In the genomic region with DNA sequence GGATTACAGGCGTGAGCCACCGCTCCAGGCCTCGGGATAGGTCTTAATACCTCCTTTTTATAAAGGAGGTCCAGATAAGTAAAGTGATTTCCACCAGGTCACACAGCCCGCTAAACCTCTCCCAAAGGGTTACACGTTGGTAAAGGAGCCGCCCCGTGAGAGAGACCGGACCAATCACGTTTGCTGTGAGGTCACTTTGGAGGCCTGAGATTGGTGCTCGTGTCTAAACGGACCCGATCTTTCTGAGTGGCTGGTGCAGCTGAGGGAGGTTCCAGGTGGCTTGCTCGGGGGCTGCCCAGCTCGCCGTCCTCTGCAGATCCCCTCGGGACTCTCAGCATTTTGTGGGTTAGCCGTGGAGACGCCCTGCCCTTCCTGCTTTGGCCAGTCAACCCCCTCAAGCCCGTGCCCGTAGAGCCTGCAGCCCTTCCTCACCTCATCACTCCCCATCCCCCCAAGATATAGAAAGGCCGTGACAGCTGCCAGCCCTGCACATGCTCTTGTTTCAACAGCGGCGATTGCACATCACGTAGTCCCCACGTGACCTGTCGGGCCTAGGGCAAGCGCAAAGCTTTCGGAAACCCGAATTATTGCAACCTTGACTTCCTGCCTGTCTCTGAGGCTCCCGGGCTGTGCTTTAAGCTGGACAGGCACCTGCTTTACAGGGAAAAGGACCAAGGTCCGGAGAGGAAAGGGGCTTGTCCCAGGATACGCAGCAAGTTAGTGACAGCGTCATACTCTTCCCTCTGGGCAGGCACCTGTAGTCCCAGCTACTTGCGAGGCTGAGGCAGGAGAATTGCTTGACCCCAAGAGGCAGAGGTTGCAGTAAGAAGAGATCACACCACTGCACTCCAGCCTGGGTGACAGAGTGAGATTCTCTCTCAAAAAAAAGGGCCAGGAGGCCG, we compare ENCODE assay signal across 9 cellular contexts. TPM values are rescaled to one million over a fixed set of nuclear protein-coding genes. Genes with fewer than 3 reads are reported as not detected.
DNase-seq lines count a peak whose midpoint lies in the region; ATAC-seq and TF ChIP-seq lines count a peak whose summit lies in the region.
"Had no signal": no experiment of that assay in that cellular context is flagged by ENCODE, and none has a peak within 500 bp of the region (broad histone marks: within the 10 kb centered on the region; RNA-seq: fewer than 3 reads in every experiment).

No MANE protein-coding gene starts in this region.

- no peaks in the 10 kb centered on the region for H3K9me3 Mint-ChIP-seq in CD8-positive, alpha-beta T cell
- peaks cover under 1% of the 10 kb centered on the region for H3K9me3 Mint-ChIP-seq in nephron progenitor cell

- TF ChIP-seq CTCF in CD8-positive, alpha-beta T cell (IDR thresholded peaks at IDR 0.05), result no peak
- TF ChIP-seq CTCF in foreskin fibroblast (IDR thresholded peaks at IDR 0.05; ENCODE audit: low read depth, low read length), result no peak
- TF ChIP-seq CTCF in nephron progenitor cell (IDR thresholded peaks at IDR 0.05), result no peak

- H3K36me3 Mint-ChIP-seq in CD8-positive, alpha-beta T cell, result no peaks in the 10 kb centered on the region
- peaks cover under 1% of the 10 kb centered on the region for H3K36me3 Mint-ChIP-seq in nephron progenitor cell (ENCODE audit: low read depth)

- H3K36me3 ChIP-seq in CD8-positive, alpha-beta T cell (ENCODE audit: insufficient read depth, low read length), result no peaks in the 10 kb centered on the region

- H3K4me1 ChIP-seq in CD8-positive, alpha-beta T cell (ENCODE audit: insufficient read depth, low read length), result peaks cover 11% of the 10 kb centered on the region

- ATAC-seq in CD8-positive, alpha-beta T cell, result peak; percentile 93
- peak; percentile 85 for ATAC-seq in GM21381 (IDR thresholded peaks at IDR 0.05; ENCODE audit: unreplicated experiment)
- peak; percentile 93 for ATAC-seq in stimulated activated naive CD8-positive, alpha-beta T cell treated with anti-CD3 and anti-CD28 coated beads, Interleukin-15, Interleukin-2, amounts not matched to agents 100 U/mL and 50 U/mL, for 24 hours

- peak; percentile 61 to 87 (median 74) for DNase-seq in CD8-positive, alpha-beta T cell
- DNase-seq in HUDEP-2 (lab: John Stamatoyannopoulos, UW; ENCODE audit: unreplicated experiment in 76 of 76) (peak in 66 of 76 experiments; percentile 2 to 87 (median 74)), foreskin fibroblast (peak; percentile 83 to 94), nephron progenitor cell (peak; percentile 78)
- DNase-seq in activated gamma-delta T cell treated with anti-CD3 and anti-CD28 coated beads, Interleukin-2, amount 50 U/mL, for 16 hours (ENCODE audit: low read depth), result peak; percentile 67
- peak; percentile 80 for DNase-seq in stimulated activated naive CD8-positive, alpha-beta T cell treated with anti-CD3 and anti-CD28 coated beads, Interleukin-15, Interleukin-2, amounts not matched to agents 100 U/mL and 50 U/mL, for 24 hours

- H3K4me1 Mint-ChIP-seq in CD8-positive, alpha-beta T cell (ENCODE audit: low read depth), result peaks cover 19% of the 10 kb centered on the region
- H3K4me1 Mint-ChIP-seq in nephron progenitor cell, result peaks cover 32% of the 10 kb centered on the region

- CTCF ChIA-PET in CD8-positive, alpha-beta T cell (lab: Charles Lee), result interaction anchor here (0.5 to 1.9 kb wide), 7 partner anchors 9 to 299 kb away, joined by 3 to 4 read pairs (median 3); partner anchors contain the start of genes ORC1 and PRPF38A

- TF ChIP-seq POLR2A in Raji (IDR thresholded peaks at IDR 0.05; ENCODE audit: insufficient read depth, low read depth, low read length), result peak; percentile 82

- no peaks in the 10 kb centered on the region for H3K27me3 ChIP-seq in CD8-positive, alpha-beta T cell (ENCODE audit: insufficient read depth, low read length)

- peak overlapping the region; percentile 80 for H3K27ac ChIP-seq in CD8-positive, alpha-beta T cell (ENCODE audit: low read depth, low read length)
- H3K27ac ChIP-seq: VCaP had no signal

- H3K4me3 Mint-ChIP-seq in CD8-positive, alpha-beta T cell, result peak overlapping the region; percentile 89
- H3K4me3 Mint-ChIP-seq in nephron progenitor cell, result peak overlapping the region; percentile 91

- intact Hi-C loops in CD8-positive, alpha-beta T cell (cut with DNase I, micrococcal nuclease), result loop anchor here (1.0 to 5.0 kb wide), 6 partner anchors 15 to 336 kb away; partner anchors contain the start of genes ZYG11B (in 2 of the 2), CC2D1B (in 1 of the 2), ORC1 (in 1 of the 2) and PRPF38A (in 1 of the 2)

- H3K4me3 ChIP-seq in CD8-positive, alpha-beta T cell (ENCODE audit: low read depth, low read length), result peak overlapping the region; percentile 59
- H3K4me3 ChIP-seq in foreskin fibroblast (ENCODE audit: low read depth in 1 of 2, low read length in 2 of 2), result peak overlapping the region; percentile 37 to 57

- peak overlapping the region; percentile 98 for H3K27ac Mint-ChIP-seq in CD8-positive, alpha-beta T cell
- peak overlapping the region; percentile 91 for H3K27ac Mint-ChIP-seq in nephron progenitor cell

- no peaks in the 10 kb centered on the region for H3K9me3 ChIP-seq in CD8-positive, alpha-beta T cell (ENCODE audit: low read length)

- POLR2A ChIA-PET in CD8-positive, alpha-beta T cell (lab: Charles Lee), result interaction anchor here (0.8 to 2.0 kb wide), 10 partner anchors 16 to 336 kb away, joined by 3 to 27 read pairs (median 4); partner anchors contain the start of genes ECHDC2, ORC1, PRPF38A and SHISAL2A

- H3K27me3 Mint-ChIP-seq in CD8-positive, alpha-beta T cell (ENCODE audit: low read depth), result peaks cover under 1% of the 10 kb centered on the region
- H3K27me3 Mint-ChIP-seq in nephron progenitor cell (ENCODE audit: low read depth, poor library complexity), result peaks cover 55% of the 10 kb centered on the region

RNA-seq across cellular contexts. Expression of gene COA7, which starts 5.0 kb away (rescaled TPM):
- 1 to 10 TPM in 1 of 2 experiments, under 1 TPM in 1; 0.94 to 1.8 TPM for total RNA-seq in CD8-positive, alpha-beta T cell

RNA-seq across cellular contexts. Expression of gene ZYG11B, which starts 23.1 kb away (rescaled TPM):
- 10 to 100 TPM in 1 of 2 experiments, 1 to 10 TPM in 1; 9.8 to 10.4 TPM for total RNA-seq in CD8-positive, alpha-beta T cell

Comparison
In these comparisons a context has a peak if more than half of its experiments do, and no peak if none do; other contexts are left out.
1. Peak in every context shown above with its lines: DNase-seq, ATAC-seq, H3K4me3 ChIP-seq and H3K27ac ChIP-seq.